In genomic region chr6:121901432-121901831, GRCh38 we compare ENCODE assay signal across 30 cellular contexts.
"Had no signal": no experiment of that assay in that cellular context is flagged by ENCODE, and none has a peak within 500 bp of the region (broad histone marks: within the 10 kb centered on the region; RNA-seq: fewer than 3 reads in every experiment).

No MANE protein-coding gene starts in this region.

- H3K36me3 Mint-ChIP-seq: activated CD4-positive, alpha-beta memory T cell treated with anti-CD3 and anti-CD28 coated beads for 36 hours; activated CD8-positive, alpha-beta memory T cell treated with anti-CD3 and anti-CD28 coated beads, Interleukin-2, amount 10 ng/mL, durations not matched to agents 7 days and 5 days; activated naive CD4-positive, alpha-beta T cell treated with anti-CD3 and anti-CD28 coated beads, Interleukin-2, amount 50 U/mL, for 24 hours; activated naive CD8-positive, alpha-beta T cell treated with anti-CD3 and anti-CD28 coated beads for 36 hours had no signal

- H3K27me3 Mint-ChIP-seq: activated CD4-positive, alpha-beta memory T cell treated with anti-CD3 and anti-CD28 coated beads for 36 hours; activated CD4-positive, alpha-beta T cell treated with anti-CD3 and anti-CD28 coated beads for 36 hours; activated CD4-positive, alpha-beta T cell treated with anti-CD3 and anti-CD28 coated beads, Interleukin-2, amount 10 ng/mL, durations not matched to agents 24 days and 14 days; activated CD8-positive, alpha-beta memory T cell treated with anti-CD3 and anti-CD28 coated beads, Interleukin-2, amount 10 ng/mL, durations not matched to agents 7 days and 5 days; activated naive CD4-positive, alpha-beta T cell treated with anti-CD3 and anti-CD28 coated beads, Interleukin-2, amount 50 U/mL, for 24 hours; activated naive CD8-positive, alpha-beta T cell treated with anti-CD3 and anti-CD28 coated beads for 36 hours; activated naive CD8-positive, alpha-beta T cell treated with anti-CD3 and anti-CD28 coated beads, Interleukin-2, amount 50 U/mL, for 24 hours had no signal

- DNase-seq: activated CD4-positive, alpha-beta memory T cell treated with anti-CD3 and anti-CD28 coated beads for 36 hours; activated CD4-positive, alpha-beta T cell treated with anti-CD3 and anti-CD28 coated beads for 36 hours; activated CD4-positive, alpha-beta T cell treated with anti-CD3 and anti-CD28 coated beads, Interleukin-2, amount 10 ng/mL, durations not matched to agents 24 days and 14 days; activated CD4-positive, CD25-positive, alpha-beta regulatory T cell; activated CD4-positive, CD25-positive, alpha-beta regulatory T cell treated with anti-CD3 and anti-CD28 coated beads, Interleukin-2, amount 50 U/mL, for 72 hours; activated CD8-positive, alpha-beta memory T cell treated with anti-CD3 and anti-CD28 coated beads, Interleukin-2, amount 10 ng/mL, durations not matched to agents 7 days and 5 days; activated CD8-positive, alpha-beta memory T cell treated with anti-CD3 and anti-CD28 coated beads, Interleukin-2, amount 50 U/mL, for 4 hours; activated CD8-positive, alpha-beta T cell treated with anti-CD3 and anti-CD28 coated beads, Interleukin-2, amount 10 ng/mL, durations not matched to agents 7 days and 5 days; activated effector memory CD4-positive, alpha-beta T cell treated with anti-CD3 and anti-CD28 coated beads, Interleukin-2, amount 50 U/mL, for 16 hours; activated naive CD4-positive, alpha-beta T cell treated with anti-CD3 and anti-CD28 coated beads for 36 hours; activated naive CD8-positive, alpha-beta T cell treated with anti-CD3 and anti-CD28 coated beads for 36 hours; activated naive CD8-positive, alpha-beta T cell treated with anti-CD3 and anti-CD28 coated beads, Interleukin-2, amount 50 U/mL, for 24 hours; activated T-cell treated with anti-CD3 and anti-CD28 coated beads, Interleukin-2, amount 50 U/mL, for 1 hour; activated T-cell treated with anti-CD3 and anti-CD28 coated beads, Interleukin-2, amount 50 U/mL, for 48 hours; adrenal gland; amygdala; aorta; body of pancreas; central memory CD4-positive, alpha-beta T cell; cerebellar nuclear complex; colonic mucosa; effector memory CD4-positive, alpha-beta T cell; endodermal cell; erythroblast; foreskin keratinocyte; gastrocnemius medialis; T-helper 2 cell had no signal

- H3K9me3 Mint-ChIP-seq: activated CD4-positive, alpha-beta memory T cell treated with anti-CD3 and anti-CD28 coated beads for 36 hours; activated CD4-positive, alpha-beta T cell treated with anti-CD3 and anti-CD28 coated beads, Interleukin-2, amount 10 ng/mL, durations not matched to agents 24 days and 14 days; activated naive CD4-positive, alpha-beta T cell treated with anti-CD3 and anti-CD28 coated beads for 36 hours; activated naive CD4-positive, alpha-beta T cell treated with anti-CD3 and anti-CD28 coated beads, Interleukin-2, amount 50 U/mL, for 24 hours; activated naive CD8-positive, alpha-beta T cell treated with anti-CD3 and anti-CD28 coated beads for 36 hours; activated naive CD8-positive, alpha-beta T cell treated with anti-CD3 and anti-CD28 coated beads, Interleukin-2, amount 50 U/mL, for 24 hours; activated T-helper 1 cell treated with anti-CD3 and anti-CD28 coated beads, Interleukin-12 subunit alpha, Interleukin-12 subunit beta, Interleukin-2, Interleukin-4 antibody, amounts not matched to agents 30 ng/mL and 10 ng/mL and 1 ng/mL, durations not matched to agents 14 hours and 24 hours and 36 hours; activated T-helper 2 cell treated with anti-CD3 and anti-CD28 coated beads, Interferon-gamma antibody, Interleukin-2, Interleukin-4, amounts not matched to agents 10 μg/mL and 5 μg/mL and 100 μg/mL, durations not matched to agents 14 hours and 24 hours and 36 hours; endodermal cell had no signal

- H3K4me1 Mint-ChIP-seq: activated CD4-positive, alpha-beta T cell treated with anti-CD3 and anti-CD28 coated beads for 36 hours; activated CD4-positive, alpha-beta T cell treated with anti-CD3 and anti-CD28 coated beads, Interleukin-2, amount 10 ng/mL, durations not matched to agents 24 days and 14 days; activated CD8-positive, alpha-beta memory T cell treated with anti-CD3 and anti-CD28 coated beads, Interleukin-2, amount 10 ng/mL, durations not matched to agents 7 days and 5 days; activated naive CD4-positive, alpha-beta T cell treated with anti-CD3 and anti-CD28 coated beads, Interleukin-2, amount 50 U/mL, for 24 hours; activated naive CD8-positive, alpha-beta T cell treated with anti-CD3 and anti-CD28 coated beads for 36 hours; activated naive CD8-positive, alpha-beta T cell treated with anti-CD3 and anti-CD28 coated beads, Interleukin-2, amount 50 U/mL, for 24 hours had no signal

- H3K27ac Mint-ChIP-seq: activated CD4-positive, alpha-beta memory T cell treated with anti-CD3 and anti-CD28 coated beads for 36 hours; activated CD4-positive, alpha-beta T cell treated with anti-CD3 and anti-CD28 coated beads for 36 hours; activated CD4-positive, alpha-beta T cell treated with anti-CD3 and anti-CD28 coated beads, Interleukin-2, amount 10 ng/mL, durations not matched to agents 24 days and 14 days; activated CD8-positive, alpha-beta memory T cell treated with anti-CD3 and anti-CD28 coated beads, Interleukin-2, amount 10 ng/mL, durations not matched to agents 7 days and 5 days; activated CD8-positive, alpha-beta T cell treated with anti-CD3 and anti-CD28 coated beads, Interleukin-2, amount 10 ng/mL, durations not matched to agents 7 days and 5 days; activated naive CD4-positive, alpha-beta T cell treated with anti-CD3 and anti-CD28 coated beads for 36 hours; activated naive CD4-positive, alpha-beta T cell treated with anti-CD3 and anti-CD28 coated beads, Interleukin-2, amount 50 U/mL, for 24 hours; activated naive CD8-positive, alpha-beta T cell treated with anti-CD3 and anti-CD28 coated beads for 36 hours; activated naive CD8-positive, alpha-beta T cell treated with anti-CD3 and anti-CD28 coated beads, Interleukin-2, amount 50 U/mL, for 24 hours; activated T-helper 1 cell treated with anti-CD3 and anti-CD28 coated beads, Interleukin-12 subunit alpha, Interleukin-12 subunit beta, Interleukin-2, Interleukin-4 antibody, amounts not matched to agents 30 ng/mL and 10 ng/mL and 1 ng/mL, durations not matched to agents 14 hours and 24 hours and 36 hours; activated T-helper 2 cell treated with anti-CD3 and anti-CD28 coated beads, Interferon-gamma antibody, Interleukin-2, Interleukin-4, amounts not matched to agents 10 μg/mL and 5 μg/mL and 100 μg/mL, durations not matched to agents 14 hours and 24 hours and 36 hours; endodermal cell had no signal

- H3K4me3 Mint-ChIP-seq: activated CD4-positive, alpha-beta memory T cell treated with anti-CD3 and anti-CD28 coated beads for 36 hours; activated CD4-positive, alpha-beta T cell treated with anti-CD3 and anti-CD28 coated beads for 36 hours; activated CD4-positive, alpha-beta T cell treated with anti-CD3 and anti-CD28 coated beads, Interleukin-2, amount 10 ng/mL, durations not matched to agents 24 days and 14 days; activated CD8-positive, alpha-beta memory T cell treated with anti-CD3 and anti-CD28 coated beads, Interleukin-2, amount 10 ng/mL, durations not matched to agents 7 days and 5 days; activated CD8-positive, alpha-beta T cell treated with anti-CD3 and anti-CD28 coated beads, Interleukin-2, amount 10 ng/mL, durations not matched to agents 7 days and 5 days; activated naive CD4-positive, alpha-beta T cell treated with anti-CD3 and anti-CD28 coated beads for 36 hours; activated naive CD4-positive, alpha-beta T cell treated with anti-CD3 and anti-CD28 coated beads, Interleukin-2, amount 50 U/mL, for 24 hours; activated naive CD8-positive, alpha-beta T cell treated with anti-CD3 and anti-CD28 coated beads for 36 hours; activated naive CD8-positive, alpha-beta T cell treated with anti-CD3 and anti-CD28 coated beads, Interleukin-2, amount 50 U/mL, for 24 hours; activated T-helper 1 cell treated with anti-CD3 and anti-CD28 coated beads, Interleukin-12 subunit alpha, Interleukin-12 subunit beta, Interleukin-2, Interleukin-4 antibody, amounts not matched to agents 30 ng/mL and 10 ng/mL and 1 ng/mL, durations not matched to agents 14 hours and 24 hours and 36 hours; endodermal cell had no signal
